21 cellular contexts compared by ENCODE assay signal in the genomic region with DNA sequence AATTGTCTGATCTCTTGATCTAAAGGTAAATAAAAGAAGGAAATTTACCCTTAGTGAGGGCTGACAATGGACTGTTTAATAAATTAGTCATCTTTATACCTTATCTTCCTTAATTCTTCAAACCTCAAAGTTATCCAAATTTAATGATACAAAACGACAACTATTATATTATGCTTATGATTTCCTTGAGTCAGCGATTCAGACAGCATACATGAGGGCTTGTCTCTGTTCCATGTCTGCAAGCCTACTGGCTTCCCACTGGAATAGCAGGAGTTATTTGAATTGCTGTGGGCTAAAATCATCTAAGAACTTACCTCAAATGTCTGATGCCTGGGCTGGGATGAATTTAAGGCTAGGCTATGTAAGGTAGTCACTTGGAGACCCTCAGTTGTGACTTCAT.
"Had no signal": no experiment of that assay in that cellular context is flagged by ENCODE, and none has a peak within 500 bp of the region (broad histone marks: within the 10 kb centered on the region; RNA-seq: fewer than 3 reads in every experiment).

No MANE protein-coding gene starts in this region.

- H3K4me2 ChIP-seq: KMS-11 had no signal

- DNase-seq: IMR-90, Kasumi-1, MM.1S, NCI-H1092 treated with DMSO at 0.1 percent for 48 hours, NCI-H1436, NCI-H187, NCI-H2029, NCI-H2081 treated with DMSO at 0.1 percent for 48 hours, NCI-H2171, NCI-H226, NCI-H446, NCI-H510A, NCI-H524 treated with DMSO at 0.1 percent for 48 hours, NCI-H69, NCI-H774, SHP77, T-helper 1 cell had no signal

- H3K9ac ChIP-seq: KMS-11 had no signal

- H3K27ac ChIP-seq: KMS-11, RWPE1 had no signal

- ATAC-seq: Panc1, SK-N-SH treated with all-trans-retinoic acid at 6 μM for 48 hours had no signal
